In the genomic region with DNA sequence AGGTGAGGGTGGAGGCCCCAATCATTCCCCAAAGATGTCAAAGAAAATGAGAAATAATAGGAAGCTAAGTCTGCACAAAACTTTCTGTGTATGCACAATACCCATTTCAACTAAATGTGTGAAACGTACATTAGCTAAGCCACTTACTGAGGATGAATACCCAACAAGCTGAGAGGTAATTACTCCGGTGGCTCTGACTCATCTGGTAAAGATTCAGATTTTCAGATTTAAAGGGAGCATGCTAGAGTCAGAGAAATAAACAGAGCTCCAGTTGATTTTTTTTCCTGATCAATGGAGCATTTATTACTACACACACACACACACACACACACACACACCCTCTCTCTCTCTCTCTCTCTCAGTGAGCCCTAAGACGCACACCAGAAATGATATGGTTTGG, we compare ENCODE assay signal across 17 cellular contexts.
DNase-seq lines count a peak whose midpoint lies in the region; FAIRE-seq and TF ChIP-seq lines count a peak whose summit lies in the region.
"Had no signal": no experiment of that assay in that cellular context is flagged by ENCODE, and none has a peak within 500 bp of the region (broad histone marks: within the 10 kb centered on the region; RNA-seq: fewer than 3 reads in every experiment).

No MANE protein-coding gene starts in this region.

- TF ChIP-seq CTCF in D721Med (IDR thresholded peaks at IDR 0.05; ENCODE audit: insufficient read depth, missing control alignments), result no peak

- peak; percentile 30 for DNase-seq in NCI-H82 (lab: John Stamatoyannopoulos, UW)
- no peak for DNase-seq in NCI-H82 treated with DMSO at 0.1 percent for 48 hours (lab: John Stamatoyannopoulos, UW; ENCODE audit: unreplicated experiment)
- peak; percentile 3 for DNase-seq in glomerular visceral epithelial cell (ENCODE audit: extremely low spot score)
- DNase-seq in renal cortical epithelial cell (ENCODE audit: low read depth), result peak; percentile 63
- DNase-seq in D721Med (ENCODE audit: insufficient read length, low spot score), result no peak
- no peak for DNase-seq in RKO (ENCODE audit: low spot score)
- DNase-seq in activated effector memory CD4-positive, alpha-beta T cell treated with Interleukin-2 at 50 U/mL for 16 hours, result no peak
- DNase-seq: Caco-2; CD4-positive, CD25-positive, alpha-beta regulatory T cell; CD8-positive, alpha-beta T cell; DMS53; DMS79 treated with DMSO at 0.1 percent for 48 hours; GF-D8; H9 had no signal

- no peak for FAIRE-seq in D721Med (lab: Jason Lieb, UNC)
- FAIRE-seq: A204.1, GM12891, GM18507 had no signal

Comparison
In these comparisons a context has a peak if more than half of its experiments do, and no peak if none do; other contexts are left out.
1. DNase-seq: peak in NCI-H82 (single experiment), glomerular visceral epithelial cell (single experiment) and renal cortical epithelial cell (single experiment); none in NCI-H82 treated with DMSO at 0.1 percent for 48 hours (single experiment), D721Med (single experiment), RKO (single experiment) and activated effector memory CD4-positive, alpha-beta T cell treated with Interleukin-2 at 50 U/mL for 16 hours (single experiment).